ENCODE assay signal across 8 cellular contexts in the genomic region with DNA sequence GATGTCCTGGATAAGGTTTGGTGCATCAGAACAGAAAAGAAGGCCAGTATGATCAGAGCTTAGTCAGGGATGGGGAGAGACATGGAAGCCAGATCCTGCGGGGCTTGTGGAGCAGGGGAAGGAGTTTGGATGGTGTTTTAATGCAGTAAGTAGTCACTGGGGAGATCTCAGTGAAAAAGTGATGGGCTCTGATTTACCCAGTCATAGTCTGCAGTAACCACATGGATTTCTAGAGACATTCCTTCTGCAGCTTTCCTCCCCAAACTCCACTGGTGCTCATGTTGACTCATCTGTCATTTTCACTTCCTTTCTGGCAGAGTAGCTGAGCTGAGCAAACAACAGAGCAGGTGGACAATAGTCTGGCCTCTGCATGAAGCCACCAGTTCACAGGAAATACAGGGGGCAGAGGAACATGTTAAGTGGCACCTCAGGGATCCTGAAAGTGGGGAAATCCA.
DNase-seq lines count a peak whose midpoint lies in the region; ATAC-seq, FAIRE-seq and TF ChIP-seq lines count a peak whose summit lies in the region.

No MANE protein-coding gene starts in this region.

- no peaks in the 10 kb centered on the region for H3K9me2 ChIP-seq in hepatocyte (replicated peaks; ENCODE audit: insufficient read depth)

- DNase-seq in SIG-M5 treated with dmso at 0.1 percent for 504 hours (lab: John Stamatoyannopoulos, UW; ENCODE audit: unreplicated experiment) = peak; percentile 45
- no peak for DNase-seq in SIG-M5 (lab: John Stamatoyannopoulos, UW)
- DNase-seq in NCI-H226 = peak; percentile 65
- DNase-seq in cerebellum (ENCODE audit: low spot score) = peak; percentile 38
- DNase-seq in pancreas = peak in 4 of 6 donors; percentile 2 to 43 (median 32)
- no peak for DNase-seq in hepatocyte (ENCODE audit: low spot score)
- DNase-seq in CD8-positive, alpha-beta memory T cell = no peak

- H4K20me1 ChIP-seq in hepatocyte (ENCODE audit: insufficient read depth, poor library complexity, severe bottlenecking) = no peaks in the 10 kb centered on the region

- H3K27ac Mint-ChIP-seq in CD8-positive, alpha-beta memory T cell = no peak overlapping the region

- H3K9me3 Mint-ChIP-seq in CD8-positive, alpha-beta memory T cell = no peaks in the 10 kb centered on the region

- peaks cover 0 to 2% of the 10 kb centered on the region in 2 donors for H3K27me3 Mint-ChIP-seq in CD8-positive, alpha-beta memory T cell

- H3K36me3 Mint-ChIP-seq in CD8-positive, alpha-beta memory T cell = peaks cover 7 to 30% (median 11%) of the 10 kb centered on the region in 3 donors

- H3K27ac ChIP-seq in pancreas = peak overlapping the region in 1 of 4 donors; percentile 50
- H3K27ac ChIP-seq in hepatocyte = no peak overlapping the region
- no peak overlapping the region for H3K27ac ChIP-seq in CD8-positive, alpha-beta memory T cell (ENCODE audit: low read depth, low read length)

- no peak for FAIRE-seq in pancreas (lab: Jason Lieb, UNC)

- H3K4me1 Mint-ChIP-seq in CD8-positive, alpha-beta memory T cell = peaks cover 0 to 3% (median 0%) of the 10 kb centered on the region in 3 donors

- H3K4me1 ChIP-seq in pancreas (peaks cover 0 to 8% (median 0%) of the 10 kb centered on the region in 3 donors), hepatocyte (ENCODE audit: insufficient read depth) (no peaks in the 10 kb centered on the region)
- H3K4me1 ChIP-seq in CD8-positive, alpha-beta memory T cell (ENCODE audit: insufficient read depth, low read length) = no peaks in the 10 kb centered on the region

- intact Hi-C loops in pancreas (cut with DNase I) = no loop called here

- WGBS in pancreas, 2 donors = 43 to 53% methylated on average over 1 of the region's 1 CpG
- WGBS in hepatocyte (ENCODE audit: low lambda C conversion rate, missing lambda C conversion rate) = 76% methylated on average over 1 of the region's 1 CpG

- CTCF ChIA-PET in CD8-positive, alpha-beta memory T cell (lab: Charles Lee) = no interaction called here

- no peak overlapping the region for H3K4me2 ChIP-seq in hepatocyte

- H3K9me3 ChIP-seq in pancreas (no peaks in the 10 kb centered on the region), hepatocyte (ENCODE audit: low read depth) (no peaks in the 10 kb centered on the region)
- peaks cover 5% of the 10 kb centered on the region for H3K9me3 ChIP-seq in CD8-positive, alpha-beta memory T cell (ENCODE audit: low read length)

- H3K4me3 ChIP-seq in pancreas (no peak overlapping the region), hepatocyte (no peak overlapping the region)
- H3K4me3 ChIP-seq in CD8-positive, alpha-beta memory T cell (ENCODE audit: low read length) = no peak overlapping the region

- no peaks in the 10 kb centered on the region for H3K79me2 ChIP-seq in hepatocyte

- H3K4me3 Mint-ChIP-seq in CD8-positive, alpha-beta memory T cell = no peak overlapping the region

- POLR2A ChIA-PET in CD8-positive, alpha-beta memory T cell (lab: Charles Lee) = no interaction called here

- ATAC-seq in HG02623 (IDR thresholded peaks at IDR 0.05; ENCODE audit: unreplicated experiment) = peak; percentile 58
- ATAC-seq in pancreas = peak; percentile 86 to 95 (median 90)

- H3K36me3 ChIP-seq in pancreas (peaks cover 0 to 10% (median 8%) of the 10 kb centered on the region in 3 donors), hepatocyte (replicated peaks; ENCODE audit: insufficient read depth, low read depth) (no peaks in the 10 kb centered on the region)
- H3K36me3 ChIP-seq in CD8-positive, alpha-beta memory T cell (ENCODE audit: insufficient read depth, low read length) = no peaks in the 10 kb centered on the region

- H3K27me3 ChIP-seq in pancreas (no peaks in the 10 kb centered on the region), hepatocyte (no peaks in the 10 kb centered on the region)
- no peaks in the 10 kb centered on the region for H3K27me3 ChIP-seq in CD8-positive, alpha-beta memory T cell (ENCODE audit: insufficient read depth, low read length, poor library complexity, severe bottlenecking)

- no peak overlapping the region for H2AFZ ChIP-seq in hepatocyte

- TF ChIP-seq CTCF in pancreas (IDR thresholded peaks at IDR 0.05) (no peak), hepatocyte (IDR thresholded peaks at IDR 0.05; ENCODE audit: poor library complexity) (no peak)

Comparison
In these comparisons a context has a peak if more than half of its experiments do, and no peak if none do; other contexts are left out.
1. DNase-seq: peak in SIG-M5 treated with dmso at 0.1 percent for 504 hours (single experiment), NCI-H226 (single experiment), cerebellum (single experiment) and pancreas (4 of 6); none in SIG-M5 (single experiment), hepatocyte (single experiment) and CD8-positive, alpha-beta memory T cell (0 of 5).